Comparison of ENCODE assay signal across 1 cellular context in genomic region chr6:35031611-35032529, GRCh38.
TF ChIP-seq lines count a peak whose summit lies in the region.

No MANE protein-coding gene starts in this region.

TF ChIP-seq in HepG2, 621 proteins besides CTCF, POLR2A, EP300 and RAD21 (continued from another document and continues in another):
- no peak for TF ChIP-seq ZBTB14 (CRISPR knock-in tag; IDR thresholded peaks at IDR 0.05)
- TF ChIP-seq CEBPZ (IDR thresholded peaks at IDR 0.05; ENCODE audit: low read length): no peak
- 0 out of 2 replicates have a peak, but pooled peaks have one; percentile 34 for TF ChIP-seq HINFP (CRISPR knock-in tag; IDR thresholded peaks at IDR 0.05; ENCODE audit: low read depth)
- TF ChIP-seq RFXANK (CRISPR knock-in tag; IDR thresholded peaks at IDR 0.05): no peak
- TF ChIP-seq RNF2 (conservative IDR thresholded peaks at IDR 0.05; ENCODE audit: low read depth): no peak
- no peak for TF ChIP-seq USF2 (IDR thresholded peaks at IDR 0.05; ENCODE audit: low read depth, low read length)
- no peak for TF ChIP-seq USF2 (CRISPR knock-in tag; IDR thresholded peaks at IDR 0.05; ENCODE audit: borderline replicate concordance)
- TF ChIP-seq ZNF709 (CRISPR knock-in tag; IDR thresholded peaks at IDR 0.05): no peak
- no peak for TF ChIP-seq SMAD1 (CRISPR knock-in tag; IDR thresholded peaks at IDR 0.05; ENCODE audit: borderline replicate concordance, low read depth)
- TF ChIP-seq SIX1 (CRISPR knock-in tag; IDR thresholded peaks at IDR 0.05; ENCODE audit: borderline replicate concordance): no peak
- TF ChIP-seq ESRRA (CRISPR knock-in tag; IDR thresholded peaks at IDR 0.05; ENCODE audit: low read depth): peak; percentile 65
- no peak for TF ChIP-seq MAF1 (CRISPR knock-in tag; IDR thresholded peaks at IDR 0.05; ENCODE audit: borderline replicate concordance)
- TF ChIP-seq ZNF891 (CRISPR knock-in tag; IDR thresholded peaks at IDR 0.05): no peak
- TF ChIP-seq MLX (CRISPR knock-in tag; IDR thresholded peaks at IDR 0.05): no peak
- TF ChIP-seq HIVEP1 (CRISPR knock-in tag; IDR thresholded peaks at IDR 0.05): no peak
- TF ChIP-seq ZNF609 (CRISPR knock-in tag; IDR thresholded peaks at IDR 0.05; ENCODE audit: borderline replicate concordance): no peak
- no peak for TF ChIP-seq ZNF124 (CRISPR knock-in tag; IDR thresholded peaks at IDR 0.05)
- TF ChIP-seq PAXIP1 (CRISPR knock-in tag; conservative IDR thresholded peaks at IDR 0.05): peak; percentile 69
- no peak for TF ChIP-seq ZBED4 (CRISPR knock-in tag; IDR thresholded peaks at IDR 0.05; ENCODE audit: borderline replicate concordance)
- TF ChIP-seq HNF1B (CRISPR knock-in tag; IDR thresholded peaks at IDR 0.05): peak; percentile 66; the same call in 1 of the 2 replicates
- no peak for TF ChIP-seq ARNT (IDR thresholded peaks at IDR 0.05)
- no peak for TF ChIP-seq STAT6 (CRISPR knock-in tag; IDR thresholded peaks at IDR 0.05; ENCODE audit: borderline replicate concordance)
